1 cellular context compared by ENCODE assay signal in genomic region chr1:145845514-145846161, GRCh38.
A peak's percentile ranks its signal among the peaks of the same experiment; 100 is the strongest.
TF ChIP-seq lines count a peak whose summit lies in the region.

Gene NUDT17, plus strand, starts transcription at chr1:145845630. Its CDS starts 11 bp downstream, at chr1:145845641.

TF ChIP-seq in HepG2, 621 proteins besides CTCF, POLR2A, EP300 and RAD21 (continued from another document and continues in another):
- TF ChIP-seq ELF4 (CRISPR knock-in tag; IDR thresholded peaks at IDR 0.05; ENCODE audit: borderline replicate concordance) (no peak), GATAD2A (CRISPR knock-in tag; IDR thresholded peaks at IDR 0.05) (peak; percentile 32; the same call in 1 of the 2 replicates), ZNF580 (CRISPR knock-in tag; IDR thresholded peaks at IDR 0.05; ENCODE audit: borderline replicate concordance, low read depth) (0 out of 2 replicates have a peak, but pooled peaks have one; percentile 52), ZNF253 (CRISPR knock-in tag; IDR thresholded peaks at IDR 0.05; ENCODE audit: borderline replicate concordance) (no peak), MEIS1 (CRISPR knock-in tag; IDR thresholded peaks at IDR 0.05; ENCODE audit: borderline replicate concordance) (no peak), ZNF121 (CRISPR knock-in tag; IDR thresholded peaks at IDR 0.05) (peak; percentile 93), BATF2 (CRISPR knock-in tag; IDR thresholded peaks at IDR 0.05) (no peak), REST (IDR thresholded peaks at IDR 0.05; ENCODE audit: borderline replicate concordance in 1 of 2, low read depth in 1 of 2, low read length in 2 of 2) (no peak), ZMYM4 (CRISPR knock-in tag; IDR thresholded peaks at IDR 0.05) (no peak; the same call in 1 of the 2 replicates), CCDC6 (CRISPR knock-in tag; IDR thresholded peaks at IDR 0.05) (peak; percentile 33; the same call in 1 of the 2 replicates), NCOR1 (IDR thresholded peaks at IDR 0.05; ENCODE audit: borderline replicate concordance, low read length) (no peak), ZNF296 (CRISPR knock-in tag; conservative IDR thresholded peaks at IDR 0.05) (no peak), ZGPAT (CRISPR knock-in tag; IDR thresholded peaks at IDR 0.05) (peak; percentile 73), ZNF260 (CRISPR knock-in tag; IDR thresholded peaks at IDR 0.05; ENCODE audit: borderline replicate concordance, low read depth) (no peak), GABPA (IDR thresholded peaks at IDR 0.05; ENCODE audit: low read depth, low read length) (no peak), GABPA (CRISPR knock-in tag; IDR thresholded peaks at IDR 0.05; ENCODE audit: low read depth) (no peak), KLF11 (CRISPR knock-in tag; IDR thresholded peaks at IDR 0.05) (no peak), MIER3 (CRISPR knock-in tag; IDR thresholded peaks at IDR 0.05; ENCODE audit: borderline replicate concordance) (no peak), TFAP4 (IDR thresholded peaks at IDR 0.05; ENCODE audit: borderline replicate concordance, low read depth) (peak; percentile 38; the same call in 1 of the 2 replicates), KLF9 (CRISPR knock-in tag; IDR thresholded peaks at IDR 0.05; ENCODE audit: low read depth) (no peak), AFF4 (CRISPR knock-in tag; IDR thresholded peaks at IDR 0.05) (no peak), ZBTB7A (CRISPR knock-in tag; IDR thresholded peaks at IDR 0.05) (0 out of 2 replicates have a peak, but pooled peaks have one; percentile 22), TARDBP (CRISPR knock-in tag; IDR thresholded peaks at IDR 0.05) (peak; percentile 39; the same call in 1 of the 2 replicates), ZFP36 (IDR thresholded peaks at IDR 0.05; ENCODE audit: borderline replicate concordance, low read depth, low read length, partially characterized antibody) (no peak), ZNF616 (CRISPR knock-in tag; IDR thresholded peaks at IDR 0.05; ENCODE audit: low read depth) (no peak; the same call in 1 of the 2 replicates), BRD4 (CRISPR knock-in tag; IDR thresholded peaks at IDR 0.05) (peak; percentile 43; the same call in 1 of the 2 replicates), ZNF10 (CRISPR knock-in tag; IDR thresholded peaks at IDR 0.05; ENCODE audit: borderline replicate concordance, low read depth) (no peak), MED8 (CRISPR knock-in tag; IDR thresholded peaks at IDR 0.05; ENCODE audit: insufficient replicate concordance) (no peak), ZNF329 (CRISPR knock-in tag; IDR thresholded peaks at IDR 0.05; ENCODE audit: low read depth) (no peak), RORA (CRISPR knock-in tag; IDR thresholded peaks at IDR 0.05) (no peak), DRAP1 (CRISPR knock-in tag; IDR thresholded peaks at IDR 0.05) (no peak), NFYB (CRISPR knock-in tag; IDR thresholded peaks at IDR 0.05) (0 out of 2 replicates have a peak, but pooled peaks have one; percentile 10), ZNF512B (CRISPR knock-in tag; IDR thresholded peaks at IDR 0.05; ENCODE audit: borderline replicate concordance) (0 out of 2 replicates have a peak, but pooled peaks have one; percentile 13), TIGD3 (CRISPR knock-in tag; IDR thresholded peaks at IDR 0.05; ENCODE audit: borderline replicate concordance) (no peak), DBP (CRISPR knock-in tag; IDR thresholded peaks at IDR 0.05; ENCODE audit: not compliant biosample characterization) (no peak), ZNF207 (IDR thresholded peaks at IDR 0.05; ENCODE audit: borderline replicate concordance) (no peak), GTF2F1 (IDR thresholded peaks at IDR 0.05; ENCODE audit: low read length) (no peak), SMARCC2 (IDR thresholded peaks at IDR 0.05) (no peak), RFX5 (IDR thresholded peaks at IDR 0.05; ENCODE audit: low read depth, low read length) (no peak), ERF (CRISPR knock-in tag; IDR thresholded peaks at IDR 0.05) (no peak), ZNF839 (CRISPR knock-in tag; IDR thresholded peaks at IDR 0.05; ENCODE audit: borderline replicate concordance) (no peak), ZNF773 (CRISPR knock-in tag; IDR thresholded peaks at IDR 0.05; ENCODE audit: borderline replicate concordance) (no peak), ZNF7 (CRISPR knock-in tag; IDR thresholded peaks at IDR 0.05) (no peak), ZNF740 (CRISPR knock-in tag; IDR thresholded peaks at IDR 0.05) (no peak), RFXANK (CRISPR knock-in tag; IDR thresholded peaks at IDR 0.05) (no peak), ZNF607 (CRISPR knock-in tag; IDR thresholded peaks at IDR 0.05; ENCODE audit: borderline replicate concordance) (peak; percentile 56; the same call in 1 of the 2 replicates), TFDP2 (CRISPR knock-in tag; IDR thresholded peaks at IDR 0.05) (peak; percentile 50), PPARG (CRISPR knock-in tag; conservative IDR thresholded peaks at IDR 0.05) (no peak)
